ENCODE assay signal across 20 cellular contexts in the genomic region with DNA sequence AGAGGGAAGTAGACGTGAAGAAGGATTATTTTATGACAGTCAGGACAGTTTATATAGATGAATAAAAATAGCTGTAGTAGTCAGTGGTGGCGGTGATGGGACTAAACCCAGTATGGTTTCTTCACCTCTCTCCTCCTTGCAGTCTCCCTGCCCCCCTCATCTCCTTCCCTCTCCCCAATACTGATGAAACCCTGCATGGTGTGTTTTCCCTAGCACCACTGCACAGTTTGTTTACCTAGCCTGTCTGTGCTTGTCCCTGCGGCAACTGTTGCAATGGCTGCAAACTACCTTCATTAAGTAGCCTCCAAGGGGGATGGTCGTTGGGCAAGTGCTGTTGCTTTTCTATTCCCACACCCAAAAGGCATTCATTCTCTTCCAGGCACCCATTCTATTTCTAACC. TPM values are rescaled to one million over a fixed set of nuclear protein-coding genes. Genes with fewer than 3 reads are reported as not detected.
DNase-seq lines count a peak whose midpoint lies in the region; ATAC-seq and TF ChIP-seq lines count a peak whose summit lies in the region.
"Had no signal": no experiment of that assay in that cellular context is flagged by ENCODE, and none has a peak within 500 bp of the region (broad histone marks: within the 10 kb centered on the region; RNA-seq: fewer than 3 reads in every experiment).

No MANE protein-coding gene starts in this region.

- TF ChIP-seq CTCF in MCF 10A (IDR thresholded peaks at IDR 0.05; ENCODE audit: unreplicated experiment) (no peak), breast epithelium (IDR thresholded peaks at IDR 0.05) (no peak)

- no peaks in the 10 kb centered on the region for H3K9me3 ChIP-seq in breast epithelium
- H3K9me3 ChIP-seq: colonic mucosa, testis had no signal

- H3K4me3 Mint-ChIP-seq in MCF 10A (ENCODE audit: unreplicated experiment), result no peak overlapping the region
- no peak overlapping the region for H3K4me3 Mint-ChIP-seq in activated CD4-positive, alpha-beta memory T cell treated with anti-CD3 and anti-CD28 coated beads for 36 hours
- H3K4me3 Mint-ChIP-seq in stimulated activated naive CD8-positive, alpha-beta T cell treated with anti-CD3 and anti-CD28 coated beads, Interleukin-15, amount 100 ng/mL, for 72 hours, result no peak overlapping the region

- no TSS peak for BruUV-seq in MCF 10A (replicated peaks; lab: Mats Ljungman, UMichigan)

- no peak overlapping the region for H3K27ac Mint-ChIP-seq in MCF 10A (ENCODE audit: low read depth, unreplicated experiment)
- H3K27ac Mint-ChIP-seq in activated CD4-positive, alpha-beta memory T cell treated with anti-CD3 and anti-CD28 coated beads for 36 hours, result peak overlapping the region; percentile 1
- peak overlapping the region; percentile 20 to 62 for H3K27ac Mint-ChIP-seq in stimulated activated naive CD8-positive, alpha-beta T cell treated with anti-CD3 and anti-CD28 coated beads, Interleukin-15, amount 100 ng/mL, for 72 hours

- TF ChIP-seq POLR2A in breast epithelium (IDR thresholded peaks at IDR 0.05), result no peak

- no peak overlapping the region for H3K4me3 ChIP-seq in breast epithelium
- H3K4me3 ChIP-seq: colonic mucosa, testis had no signal

- H3K4me1 Mint-ChIP-seq in MCF 10A (ENCODE audit: insufficient read depth, unreplicated experiment), result peaks cover 29% of the 10 kb centered on the region
- peaks cover 32% of the 10 kb centered on the region for H3K4me1 Mint-ChIP-seq in activated CD4-positive, alpha-beta memory T cell treated with anti-CD3 and anti-CD28 coated beads for 36 hours (ENCODE audit: low read depth)
- H3K4me1 Mint-ChIP-seq in stimulated activated naive CD8-positive, alpha-beta T cell treated with anti-CD3 and anti-CD28 coated beads, Interleukin-15, amount 100 ng/mL, for 72 hours, result peaks cover 57% of the 10 kb centered on the region

- H3K27ac ChIP-seq in breast epithelium (no peak overlapping the region), epithelial cell of prostate (peak overlapping the region; percentile 62)
- H3K27ac ChIP-seq: colonic mucosa, parathyroid adenoma, testis had no signal

- no peak for ATAC-seq in stimulated activated naive CD8-positive, alpha-beta T cell treated with anti-CD3 and anti-CD28 coated beads, Interleukin-15, amount 100 ng/mL, for 72 hours

- no peaks in the 10 kb centered on the region for H3K9me3 Mint-ChIP-seq in MCF 10A (ENCODE audit: unreplicated experiment)
- H3K9me3 Mint-ChIP-seq in activated CD4-positive, alpha-beta memory T cell treated with anti-CD3 and anti-CD28 coated beads for 36 hours, result no peaks in the 10 kb centered on the region
- no peaks in the 10 kb centered on the region for H3K9me3 Mint-ChIP-seq in stimulated activated naive CD8-positive, alpha-beta T cell treated with anti-CD3 and anti-CD28 coated beads, Interleukin-15, amount 100 ng/mL, for 72 hours

- H3K36me3 Mint-ChIP-seq in MCF 10A (ENCODE audit: insufficient read depth, unreplicated experiment), result peaks cover 100% of the 10 kb centered on the region
- peaks cover 79% of the 10 kb centered on the region for H3K36me3 Mint-ChIP-seq in activated CD4-positive, alpha-beta memory T cell treated with anti-CD3 and anti-CD28 coated beads for 36 hours

- no peaks in the 10 kb centered on the region for H3K27me3 ChIP-seq in breast epithelium
- H3K27me3 ChIP-seq: colonic mucosa, testis had no signal

- CTCF ChIA-PET in MCF 10A (lab: Yijun Ruan, JAX), result interaction anchor here (0.7 to 1.7 kb wide), 5 partner anchors 9 to 43 kb away, joined by 3 to 5 read pairs (median 4); no protein-coding TSS in a partner anchor
- CTCF ChIA-PET in activated CD4-positive, alpha-beta memory T cell treated with anti-CD3 and anti-CD28 coated beads for 36 hours (lab: Charles Lee), result no interaction called here

- peak; percentile 71 for DNase-seq in MCF 10A (ENCODE audit: unreplicated experiment)
- no peak for DNase-seq in breast epithelium (ENCODE audit: low spot score in 2 of 2)
- DNase-seq in activated CD4-positive, alpha-beta memory T cell treated with anti-CD3 and anti-CD28 coated beads for 36 hours, result no peak
- DNase-seq in epithelial cell of prostate (ENCODE audit: low read depth, low spot score), result peak; percentile 52
- DNase-seq in stimulated activated naive CD8-positive, alpha-beta T cell treated with anti-CD3 and anti-CD28 coated beads, Interleukin-15, amount 100 ng/mL, for 72 hours, result no peak
- DNase-seq in activated CD8-positive, alpha-beta memory T cell treated with anti-CD3 and anti-CD28 coated beads for 24 hours, result no peak
- no peak for DNase-seq in hepatic stellate cell (ENCODE audit: low spot score)
- DNase-seq in activated CD8-positive, alpha-beta memory T cell treated with anti-CD3 and anti-CD28 coated beads, Interleukin-2, amount 50 U/mL, for 48 hours, result no peak
- DNase-seq: activated effector memory CD4-positive, alpha-beta T cell treated with Interleukin-2 at 50 U/mL for 16 hours; colonic mucosa; EL; NCI-H1048; NCI-H82; stimulated activated CD4-positive, alpha-beta T cell treated with anti-CD3 and anti-CD28 coated beads, Interleukin-4, amount 100 ng/mL, for 1 hour; SW 1271; testis had no signal

- POLR2A ChIA-PET in MCF 10A (lab: Yijun Ruan, JAX), result interaction anchor here (0.8 kb wide), 1 partner anchor 15 kb away, joined by 5 read pairs; no protein-coding TSS in a partner anchor
- POLR2A ChIA-PET in activated CD4-positive, alpha-beta memory T cell treated with anti-CD3 and anti-CD28 coated beads for 36 hours (lab: Charles Lee), result interaction anchor here (1.1 to 1.3 kb wide), 3 partner anchors 9 to 17 kb away, joined by 3 to 4 read pairs (median 3); no protein-coding TSS in a partner anchor

- intact Hi-C loops in MCF 10A (cut with micrococcal nuclease), result no loop called here
- intact Hi-C loops in breast epithelium (cut with DNase I; ENCODE audit: low total_unique reads), result no loop called here
- intact Hi-C loops in activated CD4-positive, alpha-beta memory T cell treated with anti-CD3 and anti-CD28 coated beads for 36 hours (cut with micrococcal nuclease), result no loop called here

- no peaks in the 10 kb centered on the region for H3K4me1 ChIP-seq in breast epithelium

- H3K36me3 ChIP-seq in breast epithelium, result peaks cover 20% of the 10 kb centered on the region

- H3K27me3 Mint-ChIP-seq in MCF 10A (ENCODE audit: insufficient read depth, unreplicated experiment), result no peaks in the 10 kb centered on the region
- H3K27me3 Mint-ChIP-seq in activated CD4-positive, alpha-beta memory T cell treated with anti-CD3 and anti-CD28 coated beads for 36 hours, result no peaks in the 10 kb centered on the region
- no peaks in the 10 kb centered on the region for H3K27me3 Mint-ChIP-seq in stimulated activated naive CD8-positive, alpha-beta T cell treated with anti-CD3 and anti-CD28 coated beads, Interleukin-15, amount 100 ng/mL, for 72 hours

RNA-seq across cellular contexts. Expression of a gene that starts 14.7 kb away (rescaled TPM):
- 994 and 1,037 TPM in 2 replicates for total RNA-seq in MCF 10A (2022)
- total RNA-seq in breast epithelium, result 100 to 1,000 TPM; 512 to 722 (median 529) TPM
- 100 to 1,000 TPM; 897 to 926 TPM for total RNA-seq in activated CD4-positive, alpha-beta memory T cell treated with anti-CD3 and anti-CD28 coated beads for 36 hours

RNA-seq across cellular contexts. Expression of a gene that starts 25.1 kb away (rescaled TPM):
- 147 and 173 TPM in 2 replicates for total RNA-seq in MCF 10A (2022)
- total RNA-seq in breast epithelium, result 10 to 100 TPM; 57.1 to 65.1 (median 61.0) TPM
- 100 to 1,000 TPM; 218 to 221 TPM for total RNA-seq in activated CD4-positive, alpha-beta memory T cell treated with anti-CD3 and anti-CD28 coated beads for 36 hours

RNA-seq across cellular contexts. Expression of a gene that starts 32.6 kb away (rescaled TPM):
- total RNA-seq in MCF 10A (2022), result 4.6 and 5.9 TPM in 2 replicates
- 10 to 100 TPM; 16.4 to 28.8 (median 24.6) TPM for total RNA-seq in breast epithelium
- 10 to 100 TPM; 13.0 to 14.7 TPM for total RNA-seq in activated CD4-positive, alpha-beta memory T cell treated with anti-CD3 and anti-CD28 coated beads for 36 hours

RNA-seq across cellular contexts. Expression of a gene that starts 34.4 kb away (rescaled TPM):
- total RNA-seq in MCF 10A (2022) (26.4 and 27.8 TPM in 2 replicates), breast epithelium (10 to 100 TPM; 24.8 to 45.1 (median 37.0) TPM)
- 10 to 100 TPM; 27.5 to 29.7 TPM for total RNA-seq in activated CD4-positive, alpha-beta memory T cell treated with anti-CD3 and anti-CD28 coated beads for 36 hours

RNA-seq across cellular contexts. Expression of a gene that starts 40.6 kb away (rescaled TPM):
- total RNA-seq in MCF 10A (2022) (not detected in 2 replicates), breast epithelium (under 1 TPM in 1 of 3 donors, not detected in 2; 0.98 TPM)
- total RNA-seq in activated CD4-positive, alpha-beta memory T cell treated with anti-CD3 and anti-CD28 coated beads for 36 hours, result under 1 TPM in 1 of 2 experiments, not detected in 1; 0.58 TPM
- total RNA-seq: colonic mucosa, epithelial cell of proximal tubule, liver, RPMI7951 had no signal

Comparison
In these comparisons a context has a peak if more than half of its experiments do, and no peak if none do; other contexts are left out.
1. DNase-seq: peak in MCF 10A (single experiment) and epithelial cell of prostate (single experiment); none in breast epithelium (0 of 2), activated CD4-positive, alpha-beta memory T cell treated with anti-CD3 and anti-CD28 coated beads for 36 hours (single experiment), stimulated activated naive CD8-positive, alpha-beta T cell treated with anti-CD3 and anti-CD28 coated beads, Interleukin-15, amount 100 ng/mL, for 72 hours (0 of 2), activated CD8-positive, alpha-beta memory T cell treated with anti-CD3 and anti-CD28 coated beads for 24 hours (single experiment), hepatic stellate cell (single experiment) and activated CD8-positive, alpha-beta memory T cell treated with anti-CD3 and anti-CD28 coated beads, Interleukin-2, amount 50 U/mL, for 48 hours (single experiment).